ENCODE assay signal across 18 cellular contexts in genomic region chr18:62669225-62669624, GRCh38. TPM values are rescaled to one million over a fixed set of nuclear protein-coding genes. Genes with fewer than 3 reads are reported as not detected.
DNase-seq lines count a peak whose midpoint lies in the region; ATAC-seq lines count a peak whose summit lies in the region.
"Had no signal": no experiment of that assay in that cellular context is flagged by ENCODE, and none has a peak within 500 bp of the region (broad histone marks: within the 10 kb centered on the region; RNA-seq: fewer than 3 reads in every experiment).

No MANE protein-coding gene starts in this region.

- peaks cover 6% of the 10 kb centered on the region for H3K9me3 Mint-ChIP-seq in activated CD4-positive, alpha-beta T cell treated with anti-CD3 and anti-CD28 coated beads for 36 hours (ENCODE audit: low read depth)
- H3K9me3 Mint-ChIP-seq in activated CD4-positive, alpha-beta T cell treated with anti-CD3 and anti-CD28 coated beads, Interleukin-2, amount 10 ng/mL, durations not matched to agents 24 days and 14 days = peaks cover 10% of the 10 kb centered on the region
- H3K9me3 Mint-ChIP-seq in activated naive CD8-positive, alpha-beta T cell treated with anti-CD3 and anti-CD28 coated beads for 36 hours = peaks cover 17% of the 10 kb centered on the region
- peaks cover 8 to 10% of the 10 kb centered on the region in 2 donors for H3K9me3 Mint-ChIP-seq in stimulated activated naive B cell treated with anti-CD40 and anti-IgM and Interleukin-4, amounts not matched to agents 10 μg/mL and 1 μg/mL and 100 μg/mL, for 72 hours
- H3K9me3 Mint-ChIP-seq in activated T-cell treated with anti-CD3 and anti-CD28 coated beads, Interleukin-2, amount 50 U/mL, for 72 hours = peaks cover 4 to 6% of the 10 kb centered on the region in 2 donors

- POLR2A ChIA-PET in activated CD4-positive, alpha-beta T cell treated with anti-CD3 and anti-CD28 coated beads for 36 hours (lab: Charles Lee) = no interaction called here

- intact Hi-C loops in activated CD4-positive, alpha-beta T cell treated with anti-CD3 and anti-CD28 coated beads for 36 hours (cut with DNase I, micrococcal nuclease) = no loop called here
- intact Hi-C loops in activated CD4-positive, alpha-beta T cell treated with anti-CD3 and anti-CD28 coated beads, Interleukin-2, amount 10 ng/mL, durations not matched to agents 24 days and 14 days (cut with micrococcal nuclease) = no loop called here

- CTCF ChIA-PET in activated CD4-positive, alpha-beta T cell treated with anti-CD3 and anti-CD28 coated beads for 36 hours (lab: Charles Lee) = no interaction called here

- no peak overlapping the region for H3K27ac Mint-ChIP-seq in activated CD4-positive, alpha-beta T cell treated with anti-CD3 and anti-CD28 coated beads for 36 hours
- H3K27ac Mint-ChIP-seq in activated CD4-positive, alpha-beta T cell treated with anti-CD3 and anti-CD28 coated beads, Interleukin-2, amount 10 ng/mL, durations not matched to agents 24 days and 14 days = no peak overlapping the region
- peak overlapping the region; percentile 39 for H3K27ac Mint-ChIP-seq in activated naive CD8-positive, alpha-beta T cell treated with anti-CD3 and anti-CD28 coated beads for 36 hours
- H3K27ac Mint-ChIP-seq in stimulated activated naive B cell treated with anti-CD40 and anti-IgM and Interleukin-4, amounts not matched to agents 10 μg/mL and 1 μg/mL and 100 μg/mL, for 72 hours = peak overlapping the region; percentile 27
- H3K27ac Mint-ChIP-seq in activated T-cell treated with anti-CD3 and anti-CD28 coated beads, Interleukin-2, amount 50 U/mL, for 72 hours = no peak overlapping the region
- H3K27ac Mint-ChIP-seq: CD14-positive monocyte, HFFc6 had no signal

- peaks cover 2% of the 10 kb centered on the region for H3K27me3 Mint-ChIP-seq in activated CD4-positive, alpha-beta T cell treated with anti-CD3 and anti-CD28 coated beads for 36 hours
- peaks cover 2% of the 10 kb centered on the region for H3K27me3 Mint-ChIP-seq in activated CD4-positive, alpha-beta T cell treated with anti-CD3 and anti-CD28 coated beads, Interleukin-2, amount 10 ng/mL, durations not matched to agents 24 days and 14 days
- H3K27me3 Mint-ChIP-seq in activated naive CD8-positive, alpha-beta T cell treated with anti-CD3 and anti-CD28 coated beads for 36 hours = no peaks in the 10 kb centered on the region
- no peaks in the 10 kb centered on the region for H3K27me3 Mint-ChIP-seq in stimulated activated naive B cell treated with anti-CD40 and anti-IgM and Interleukin-4, amounts not matched to agents 10 μg/mL and 1 μg/mL and 100 μg/mL, for 72 hours
- peaks cover 16% of the 10 kb centered on the region for H3K27me3 Mint-ChIP-seq in activated T-cell treated with anti-CD3 and anti-CD28 coated beads, Interleukin-2, amount 50 U/mL, for 72 hours (ENCODE audit: low read depth)

- peaks cover 7% of the 10 kb centered on the region for H3K4me1 Mint-ChIP-seq in activated CD4-positive, alpha-beta T cell treated with anti-CD3 and anti-CD28 coated beads for 36 hours
- H3K4me1 Mint-ChIP-seq in activated CD4-positive, alpha-beta T cell treated with anti-CD3 and anti-CD28 coated beads, Interleukin-2, amount 10 ng/mL, durations not matched to agents 24 days and 14 days = peaks cover 5% of the 10 kb centered on the region
- peaks cover 13% of the 10 kb centered on the region for H3K4me1 Mint-ChIP-seq in activated naive CD8-positive, alpha-beta T cell treated with anti-CD3 and anti-CD28 coated beads for 36 hours
- peaks cover 1 to 11% of the 10 kb centered on the region in 2 donors for H3K4me1 Mint-ChIP-seq in stimulated activated naive B cell treated with anti-CD40 and anti-IgM and Interleukin-4, amounts not matched to agents 10 μg/mL and 1 μg/mL and 100 μg/mL, for 72 hours
- H3K4me1 Mint-ChIP-seq in activated T-cell treated with anti-CD3 and anti-CD28 coated beads, Interleukin-2, amount 50 U/mL, for 72 hours (ENCODE audit: low read depth) = peaks cover 10% of the 10 kb centered on the region
- H3K4me1 Mint-ChIP-seq: CD14-positive monocyte; CD4-positive, alpha-beta memory T cell had no signal

- ATAC-seq in activated CD4-positive, alpha-beta T cell treated with anti-CD3 and anti-CD28 coated beads for 36 hours = peak; percentile 36
- peak; percentile 75 to 77 for ATAC-seq in stimulated activated naive B cell treated with anti-CD40 and anti-IgM and Interleukin-4, amounts not matched to agents 10 μg/mL and 1 μg/mL and 100 μg/mL, for 72 hours (replicated peaks)
- ATAC-seq in activated T-cell treated with anti-CD3 and anti-CD28 coated beads, Interleukin-2, amount 50 U/mL, for 72 hours (replicated peaks in 1 of 2) = no peak
- no peak for ATAC-seq in GM21576 (IDR thresholded peaks at IDR 0.05; ENCODE audit: unreplicated experiment)
- ATAC-seq: HCT116 had no signal

- DNase-seq in activated CD4-positive, alpha-beta T cell treated with anti-CD3 and anti-CD28 coated beads for 36 hours = no peak
- DNase-seq in activated CD4-positive, alpha-beta T cell treated with anti-CD3 and anti-CD28 coated beads, Interleukin-2, amount 10 ng/mL, durations not matched to agents 24 days and 14 days = no peak
- no peak for DNase-seq in activated naive CD8-positive, alpha-beta T cell treated with anti-CD3 and anti-CD28 coated beads for 36 hours
- DNase-seq in stimulated activated naive B cell treated with anti-CD40 and anti-IgM and Interleukin-4, amounts not matched to agents 10 μg/mL and 1 μg/mL and 100 μg/mL, for 72 hours = no peak
- DNase-seq in glomerular visceral epithelial cell (ENCODE audit: extremely low spot score) = no peak
- no peak for DNase-seq in activated T-cell treated with anti-CD3 and anti-CD28 coated beads, Interleukin-2, amount 50 U/mL, for 72 hours
- DNase-seq: 8988T; CD4-positive, alpha-beta memory T cell; DMS153; DMS79; GDM1; GOT3; H7; HFFc6; IMR-90 had no signal

- H3K36me3 Mint-ChIP-seq in activated CD4-positive, alpha-beta T cell treated with anti-CD3 and anti-CD28 coated beads for 36 hours (ENCODE audit: low read depth) = no peaks in the 10 kb centered on the region
- H3K36me3 Mint-ChIP-seq in activated CD4-positive, alpha-beta T cell treated with anti-CD3 and anti-CD28 coated beads, Interleukin-2, amount 10 ng/mL, durations not matched to agents 24 days and 14 days (ENCODE audit: low read depth) = no peaks in the 10 kb centered on the region
- H3K36me3 Mint-ChIP-seq in activated naive CD8-positive, alpha-beta T cell treated with anti-CD3 and anti-CD28 coated beads for 36 hours = peaks cover 3% of the 10 kb centered on the region
- no peaks in the 10 kb centered on the region for H3K36me3 Mint-ChIP-seq in stimulated activated naive B cell treated with anti-CD40 and anti-IgM and Interleukin-4, amounts not matched to agents 10 μg/mL and 1 μg/mL and 100 μg/mL, for 72 hours
- peaks cover 4 to 8% of the 10 kb centered on the region in 2 donors for H3K36me3 Mint-ChIP-seq in activated T-cell treated with anti-CD3 and anti-CD28 coated beads, Interleukin-2, amount 50 U/mL, for 72 hours (ENCODE audit: insufficient read depth in 2 of 2)
- H3K36me3 Mint-ChIP-seq: CD14-positive monocyte; CD4-positive, alpha-beta memory T cell had no signal

- H3K4me3 Mint-ChIP-seq in activated CD4-positive, alpha-beta T cell treated with anti-CD3 and anti-CD28 coated beads for 36 hours = no peak overlapping the region
- H3K4me3 Mint-ChIP-seq in activated CD4-positive, alpha-beta T cell treated with anti-CD3 and anti-CD28 coated beads, Interleukin-2, amount 10 ng/mL, durations not matched to agents 24 days and 14 days = no peak overlapping the region
- no peak overlapping the region for H3K4me3 Mint-ChIP-seq in activated naive CD8-positive, alpha-beta T cell treated with anti-CD3 and anti-CD28 coated beads for 36 hours
- H3K4me3 Mint-ChIP-seq in stimulated activated naive B cell treated with anti-CD40 and anti-IgM and Interleukin-4, amounts not matched to agents 10 μg/mL and 1 μg/mL and 100 μg/mL, for 72 hours = no peak overlapping the region
- no peak overlapping the region for H3K4me3 Mint-ChIP-seq in activated T-cell treated with anti-CD3 and anti-CD28 coated beads, Interleukin-2, amount 50 U/mL, for 72 hours
- H3K4me3 Mint-ChIP-seq: CD14-positive monocyte; CD4-positive, alpha-beta memory T cell; HFFc6 had no signal

RNA-seq across cellular contexts. Expression of gene PHLPP1, which starts 46.1 kb away (rescaled TPM):
- 1 to 10 TPM; 6.8 to 8.5 TPM for total RNA-seq in activated CD4-positive, alpha-beta T cell treated with anti-CD3 and anti-CD28 coated beads for 36 hours
- 12.3 and 14.3 TPM in 2 replicates for total RNA-seq in activated CD4-positive, alpha-beta T cell treated with anti-CD3 and anti-CD28 coated beads, Interleukin-2, amount 10 ng/mL, durations not matched to agents 24 days and 14 days
- total RNA-seq in activated naive CD8-positive, alpha-beta T cell treated with anti-CD3 and anti-CD28 coated beads for 36 hours = 10 to 100 TPM; 10.4 to 11.4 TPM
- total RNA-seq in activated T-cell treated with anti-CD3 and anti-CD28 coated beads, Interleukin-2, amount 50 U/mL, for 72 hours = 1 to 10 TPM; 6.3 to 7.9 TPM

Comparison
In these comparisons a context has a peak if more than half of its experiments do, and no peak if none do; other contexts are left out.
1. ATAC-seq: peak in activated CD4-positive, alpha-beta T cell treated with anti-CD3 and anti-CD28 coated beads for 36 hours (single experiment) and stimulated activated naive B cell treated with anti-CD40 and anti-IgM and Interleukin-4, amounts not matched to agents 10 μg/mL and 1 μg/mL and 100 μg/mL, for 72 hours (2 of 2); none in activated T-cell treated with anti-CD3 and anti-CD28 coated beads, Interleukin-2, amount 50 U/mL, for 72 hours (0 of 2) and GM21576 (single experiment).
2. H3K27ac Mint-ChIP-seq: peak in activated naive CD8-positive, alpha-beta T cell treated with anti-CD3 and anti-CD28 coated beads for 36 hours (single experiment) and stimulated activated naive B cell treated with anti-CD40 and anti-IgM and Interleukin-4, amounts not matched to agents 10 μg/mL and 1 μg/mL and 100 μg/mL, for 72 hours (single experiment); none in activated CD4-positive, alpha-beta T cell treated with anti-CD3 and anti-CD28 coated beads for 36 hours (single experiment), activated CD4-positive, alpha-beta T cell treated with anti-CD3 and anti-CD28 coated beads, Interleukin-2, amount 10 ng/mL, durations not matched to agents 24 days and 14 days (single experiment) and activated T-cell treated with anti-CD3 and anti-CD28 coated beads, Interleukin-2, amount 50 U/mL, for 72 hours (single experiment).